ENCODE assay signal across 9 cellular contexts in genomic region chr15:51621155-51621554, GRCh38. TPM values are rescaled to one million over a fixed set of nuclear protein-coding genes. Genes with fewer than 3 reads are reported as not detected.
A peak's percentile ranks its signal among the peaks of the same experiment; 100 is the strongest.
DNase-seq lines count a peak whose midpoint lies in the region; ATAC-seq, FAIRE-seq and TF ChIP-seq lines count a peak whose summit lies in the region.
"Had no signal": no experiment of that assay in that cellular context is flagged by ENCODE, and none has a peak within 500 bp of the region (broad histone marks: within the 10 kb centered on the region; RNA-seq: fewer than 3 reads in every experiment).

No MANE protein-coding gene starts in this region.

- H4K20me1 ChIP-seq in astrocyte (ENCODE audit: insufficient read depth, low read length) = peaks cover 13% of the 10 kb centered on the region

- H3K27me3 Mint-ChIP-seq in astrocyte (ENCODE audit: low read depth, unreplicated experiment) = peaks cover 7% of the 10 kb centered on the region

- DNase-seq in heart right ventricle (no peak), left cardiac atrium (no peak), astrocyte (ENCODE audit: low read depth) (no peak), uterus (no peak), SHP77 treated with DMSO at 0.1 percent for 48 hours (lab: John Stamatoyannopoulos, UW) (no peak), GF-D8 (lab: John Stamatoyannopoulos, UW) (no peak)
- DNase-seq: central memory CD4-positive, alpha-beta T cell had no signal

- H3K9me3 ChIP-seq in heart right ventricle (no peaks in the 10 kb centered on the region), astrocyte (ENCODE audit: insufficient read depth, low read depth, low read length) (no peaks in the 10 kb centered on the region), mesodermal cell (ENCODE audit: control insufficient read depth, low read length) (no peaks in the 10 kb centered on the region), uterus (no peaks in the 10 kb centered on the region)

- H3K4me1 Mint-ChIP-seq in astrocyte (ENCODE audit: low read depth, unreplicated experiment) = peaks cover 6% of the 10 kb centered on the region

- no peak for FAIRE-seq in astrocyte (lab: Jason Lieb, UNC)

- H3K79me2 ChIP-seq in astrocyte (ENCODE audit: insufficient read depth, low read length) = peaks cover 23% of the 10 kb centered on the region

- WGBS in heart right ventricle, 2 donors = 60 to 63% methylated on average over 4 of the region's 4 CpGs
- 60 to 67% methylated on average over 1 to 2 of the region's 4 CpGs for WGBS in mesodermal cell (ENCODE audit: insufficient coverage in 2 of 2), 2 experiments

- intact Hi-C loops in heart right ventricle (cut with DNase I) = no loop called here
- intact Hi-C loops in left cardiac atrium (cut with DNase I) = no loop called here
- intact Hi-C loops in uterus (cut with DNase I; ENCODE audit: low total_unique reads) = no loop called here

- H3K4me3 ChIP-seq in heart right ventricle (peak overlapping the region in 7 of 10 donors; percentile 64 to 94 (median 85)), astrocyte (ENCODE audit: insufficient read depth, low read depth, low read length) (peak overlapping the region; percentile 91), mesodermal cell (ENCODE audit: extremely low read depth, insufficient read depth, low read length, poor library complexity, severe bottlenecking) (peak overlapping the region; percentile 80), uterus (peak overlapping the region; percentile 66 to 68)

- H3K27me3 ChIP-seq in heart right ventricle (no peaks in the 10 kb centered on the region), astrocyte (ENCODE audit: insufficient read depth, low read length) (no peaks in the 10 kb centered on the region), uterus (no peaks in the 10 kb centered on the region)

- no peak overlapping the region for H3K27ac Mint-ChIP-seq in astrocyte (ENCODE audit: unreplicated experiment)

- ATAC-seq in heart right ventricle = no peak
- no peak for ATAC-seq in left cardiac atrium
- ATAC-seq in GM21515 (IDR thresholded peaks at IDR 0.05; ENCODE audit: unreplicated experiment) = no peak

- H3K4me1 ChIP-seq in heart right ventricle (peaks cover 0 to 30% (median 11%) of the 10 kb centered on the region in 9 donors), astrocyte (ENCODE audit: insufficient read depth, low read length) (peaks cover 7% of the 10 kb centered on the region), mesodermal cell (ENCODE audit: control insufficient read depth, insufficient read depth, low read length, poor library complexity, severe bottlenecking) (peaks cover 9% of the 10 kb centered on the region), uterus (no peaks in the 10 kb centered on the region)

- TF ChIP-seq POLR2A in uterus (IDR thresholded peaks at IDR 0.05) = no peak

- H3K4me2 ChIP-seq in astrocyte (ENCODE audit: low read length) = peak overlapping the region; percentile 95

- H3K36me3 ChIP-seq in heart right ventricle (no peaks in the 10 kb centered on the region), astrocyte (ENCODE audit: insufficient read depth, low read length) (no peaks in the 10 kb centered on the region), mesodermal cell (ENCODE audit: control insufficient read depth, insufficient read depth, low read length) (no peaks in the 10 kb centered on the region), uterus (no peaks in the 10 kb centered on the region)

- no peaks in the 10 kb centered on the region for H3K36me3 Mint-ChIP-seq in astrocyte (ENCODE audit: low read depth, unreplicated experiment)

- peak overlapping the region; percentile 93 for H3K4me3 Mint-ChIP-seq in astrocyte (ENCODE audit: unreplicated experiment)

- peak overlapping the region in 2 of 10 donors; percentile 84 to 97 for H3K27ac ChIP-seq in heart right ventricle
- H3K27ac ChIP-seq in astrocyte (ENCODE audit: low read depth, low read length) = no peak overlapping the region
- no peak overlapping the region for H3K27ac ChIP-seq in mesodermal cell (ENCODE audit: low read depth, low read length, severe bottlenecking)
- peak overlapping the region; percentile 78 to 80 for H3K27ac ChIP-seq in uterus

- H3K9me3 Mint-ChIP-seq in astrocyte (ENCODE audit: unreplicated experiment) = no peaks in the 10 kb centered on the region

- H3K9ac ChIP-seq in astrocyte (ENCODE audit: low read length) = peak overlapping the region; percentile 87

- no peak overlapping the region for H2AFZ ChIP-seq in astrocyte (ENCODE audit: low read depth, low read length)

- TF ChIP-seq CTCF in heart right ventricle (IDR thresholded peaks at IDR 0.05) = no peak
- no peak for TF ChIP-seq CTCF in astrocyte (IDR thresholded peaks at IDR 0.05; ENCODE audit: insufficient read depth, low read depth, low read length)
- no peak for TF ChIP-seq CTCF in uterus (IDR thresholded peaks at IDR 0.05)

RNA-seq across cellular contexts. Expression of gene DMXL2, which starts 1.4 kb away (rescaled TPM):
- 10 to 100 TPM in 1 of 10 donors, 1 to 10 TPM in 9; 4.5 to 18.6 (median 6.9) TPM for total RNA-seq in heart right ventricle
- 1 to 10 TPM; 6.6 to 9.4 TPM for polyA plus RNA-seq in heart right ventricle
- 10 to 100 TPM; 11.3 to 17.6 TPM for total RNA-seq in left cardiac atrium
- 17.8 and 19.0 TPM in 2 replicates for total RNA-seq in astrocyte
- polyA plus RNA-seq in mesodermal cell (2013, experiment 1 of 2) = 21.0 TPM
- polyA plus RNA-seq in mesodermal cell (2013, experiment 2 of 2) = 21.3 TPM
- total RNA-seq in uterus = 100 to 1,000 TPM in 1 of 4 donors, 10 to 100 TPM in 2, 1 to 10 TPM in 1; 6.9 to 100 (median 26.6) TPM

Comparison
In these comparisons a context has a peak if more than half of its experiments do, and no peak if none do; other contexts are left out.
1. H3K27ac ChIP-seq: peak in uterus (2 of 2); none in astrocyte (single experiment) and mesodermal cell (single experiment).
2. Peak in every context shown above with its lines, with median percentiles within 50 percentile points of each other: H3K4me3 ChIP-seq.